In the genomic region with DNA sequence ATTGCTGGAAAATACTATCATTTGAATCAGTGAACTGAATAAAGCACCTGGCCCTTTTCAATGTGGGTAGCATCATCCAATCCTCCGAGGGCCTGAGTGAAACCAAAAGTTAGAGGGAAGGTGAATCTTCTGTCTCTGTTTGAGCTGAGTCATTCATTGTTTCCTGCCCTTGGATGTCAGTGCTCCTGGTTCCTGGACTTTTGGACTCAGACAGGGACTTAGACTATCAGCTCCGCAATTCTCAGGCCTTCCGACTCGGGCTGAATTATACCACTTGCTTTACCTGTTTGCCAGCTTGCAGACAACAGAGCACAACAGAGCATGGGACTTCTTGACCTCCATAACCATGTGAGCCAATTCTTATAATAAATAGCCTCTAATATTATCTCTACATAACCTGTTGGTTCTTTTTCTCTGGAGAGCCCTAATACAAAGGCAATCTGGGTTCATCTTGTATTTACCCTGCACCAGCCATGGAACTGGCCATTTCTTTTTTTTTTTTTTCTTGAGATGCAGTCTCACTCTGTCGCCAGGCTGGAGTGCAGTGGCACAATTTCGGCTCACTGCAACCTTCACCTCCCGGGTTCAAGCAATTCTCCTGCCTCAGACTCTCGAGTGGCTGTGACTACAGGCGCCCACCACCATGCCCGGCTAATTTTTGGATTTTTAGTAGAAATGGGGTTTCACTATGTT, we compare ENCODE assay signal across 19 cellular contexts. TPM values are rescaled to one million over a fixed set of nuclear protein-coding genes. Genes with fewer than 3 reads are reported as not detected.
DNase-seq lines count a peak whose midpoint lies in the region; ATAC-seq, FAIRE-seq and TF ChIP-seq lines count a peak whose summit lies in the region.
"Had no signal": no experiment of that assay in that cellular context is flagged by ENCODE, and none has a peak within 500 bp of the region (broad histone marks: within the 10 kb centered on the region; RNA-seq: fewer than 3 reads in every experiment).

No MANE protein-coding gene starts in this region.

- no peaks in the 10 kb centered on the region for H4K20me1 ChIP-seq in K562 (replicated peaks; ENCODE audit: control insufficient read depth, insufficient read depth, low read length)

- peak; percentile 29 for FAIRE-seq in K562 (lab: Jason Lieb, UNC)

- TF ChIP-seq POLR2A in K562 (conservative IDR thresholded peaks at IDR 0.05) = no peak

- WGBS in K562 (ENCODE audit: insufficient coverage, low coverage, missing lambda C conversion rate) = 7% methylated on average over 8 of the region's 10 CpGs

- H3K9me3 ChIP-seq in K562 (replicated peaks; ENCODE audit: control insufficient read depth, insufficient read depth, low read depth, low read length) = no peaks in the 10 kb centered on the region
- no peaks in the 10 kb centered on the region for H3K9me3 ChIP-seq in SJCRH30 (replicated peaks)
- H3K9me3 ChIP-seq: sigmoid colon, stomach had no signal

- H3K4me1 ChIP-seq in K562 (replicated peaks in 1 of 2; ENCODE audit: control insufficient read depth in 2 of 2, insufficient read depth in 2 of 2, low read length in 2 of 2) = peaks cover 0 to 2% of the 10 kb centered on the region in 2 experiments; a peak in 1 of 5 replicates
- H3K4me1 ChIP-seq in SJCRH30 = peaks cover 36% of the 10 kb centered on the region
- H3K4me1 ChIP-seq: sigmoid colon, stomach had no signal

- in situ Hi-C loops in K562 (cut with MboI) = no loop called here

- POLR2A ChIA-PET in K562 (lab: Yijun Ruan, JAX) = interaction anchor here (1.6 kb wide), 1 partner anchor 31 kb away, joined by 3 read pairs; no protein-coding TSS in a partner anchor

- H3K27me3 ChIP-seq in K562 (ENCODE audit: control insufficient read depth in 2 of 2, insufficient read depth in 2 of 2, low read length in 2 of 2) = no peaks in the 10 kb centered on the region
- no peaks in the 10 kb centered on the region for H3K27me3 ChIP-seq in SJCRH30
- H3K27me3 ChIP-seq: sigmoid colon, stomach had no signal

- ATAC-seq in GM21381 (IDR thresholded peaks at IDR 0.05; ENCODE audit: unreplicated experiment) (peak; percentile 58), HG03045 (IDR thresholded peaks at IDR 0.05; ENCODE audit: unreplicated experiment) (peak; percentile 43), K562 (peak; percentile 69), HG03565 (IDR thresholded peaks at IDR 0.05; ENCODE audit: unreplicated experiment) (no peak)
- ATAC-seq: heart right ventricle had no signal

- no peak overlapping the region for H3K4me2 ChIP-seq in K562 (ENCODE audit: insufficient read depth, low read length)

- TF ChIP-seq CTCF in GM12865 (IDR thresholded peaks at IDR 0.05; ENCODE audit: insufficient read depth, low read depth, low read length, missing control alignments) = no peak
- TF ChIP-seq CTCF in K562 (IDR thresholded peaks at IDR 0.05 in 2 of 3, conservative IDR thresholded peaks at IDR 0.05 in 1 of 3; ENCODE audit: insufficient read depth in 2 of 3, low read depth in 1 of 3, low read length in 3 of 3) = 0 out of 6 replicates have a peak, but pooled peaks of 1 of the 3 experiments have one; percentile 4

- DNase-seq in GM12865 (ENCODE audit: low read depth) (peak; percentile 54), K562 (ENCODE audit: extremely low read depth in 1 of 4, low spot score in 3 of 4) (no peak), HUDEP-2 (lab: John Stamatoyannopoulos, UW; ENCODE audit: unreplicated experiment in 76 of 76) (no peak), SJCRH30 (no peak), glomerular visceral epithelial cell (ENCODE audit: extremely low spot score) (no peak)
- DNase-seq: activated CD4-positive, alpha-beta T cell treated with anti-CD3 and anti-CD28 coated beads, Interleukin-2, amount 10 ng/mL, durations not matched to agents 7 days and 5 days; activated naive CD4-positive, alpha-beta T cell treated with anti-CD3 and anti-CD28 coated beads, Interleukin-2, amount 50 U/mL, for 16 hours; DMS79; H9; heart right ventricle; NCI-H187; NCI-H345; sigmoid colon; stomach had no signal

- peak overlapping the region; percentile 9; the same call in 1 of the 2 replicates for H2AFZ ChIP-seq in K562 (ENCODE audit: low read depth, low read length)

- no peak overlapping the region for H3K9ac ChIP-seq in K562 (ENCODE audit: insufficient read depth in 1 of 2, low read depth in 2 of 2, low read length in 2 of 2)

- no TSS peak for BruUV-seq in K562 (replicated peaks; lab: Mats Ljungman, UMichigan)

- H3K9me1 ChIP-seq in K562 (ENCODE audit: control insufficient read depth, insufficient read depth, low read length) = no peaks in the 10 kb centered on the region

- no peaks in the 10 kb centered on the region for H3K79me2 ChIP-seq in K562 (ENCODE audit: control insufficient read depth, insufficient read depth, low read length)

- no peak for TF ChIP-seq RAD21 in K562 (CRISPR knock-in tag; conservative IDR thresholded peaks at IDR 0.05 in 1 of 2, IDR thresholded peaks at IDR 0.05 in 1 of 2)

- H3K4me3 ChIP-seq in GM12865 (ENCODE audit: low read depth, low read length) = 0 out of 2 replicates have a peak overlapping the region, but pooled peaks have one; percentile 6
- H3K4me3 ChIP-seq in K562 = no peak overlapping the region
- no peak overlapping the region for H3K4me3 ChIP-seq in SJCRH30
- H3K4me3 ChIP-seq: heart right ventricle, lung, sigmoid colon, stomach had no signal

- H3K27ac ChIP-seq in K562 (ENCODE audit: extremely low read depth, low read depth, low read length) (no peak overlapping the region), SJCRH30 (no peak overlapping the region)
- H3K27ac ChIP-seq: heart right ventricle, sigmoid colon, stomach had no signal

- no peaks in the 10 kb centered on the region for H3K36me3 ChIP-seq in K562 (ENCODE audit: control insufficient read depth, insufficient read depth, low read length)
- H3K36me3 ChIP-seq in SJCRH30 = no peaks in the 10 kb centered on the region
- H3K36me3 ChIP-seq: heart right ventricle, sigmoid colon, stomach had no signal

- intact Hi-C loops in K562 (cut with micrococcal nuclease) = no loop called here

- CTCF ChIA-PET in K562 (lab: Yijun Ruan, JAX; ENCODE audit: low intra/inter-chr PET ratio) = no interaction called here

- TF ChIP-seq EP300 in K562 (IDR thresholded peaks at IDR 0.05; ENCODE audit: low read length) = no peak

TF ChIP-seq in K562, 482 proteins besides CTCF, POLR2A, EP300 and RAD21:
- TF ChIP-seq ZNF232 (CRISPR knock-in tag; IDR thresholded peaks at IDR 0.05) (no peak), ZNF644 (tag; IDR thresholded peaks at IDR 0.05; ENCODE audit: low read depth) (no peak), MAFF (IDR thresholded peaks at IDR 0.05; ENCODE audit: low read length) (peak; percentile 38; the same call in 1 of the 2 replicates), MAFK (IDR thresholded peaks at IDR 0.05; ENCODE audit: low read length) (peak; percentile 40; the same call in 1 of the 2 replicates), SMARCA4 (IDR thresholded peaks at IDR 0.05) (0 out of 2 replicates have a peak, but pooled peaks have one; percentile 19), ZNF507 (tag; conservative IDR thresholded peaks at IDR 0.05) (no peak), CEBPB (tag; IDR thresholded peaks at IDR 0.05) (peak; percentile 50), NFE2L1 (tag; IDR thresholded peaks at IDR 0.05; ENCODE audit: borderline replicate concordance, low read depth) (peak; percentile 52; the same call in 1 of the 2 replicates), ZNF384 (IDR thresholded peaks at IDR 0.05; ENCODE audit: low read depth, low read length) (peak; percentile 66), C11orf30 (IDR thresholded peaks at IDR 0.05; ENCODE audit: low read depth) (peak; percentile 61; the same call in 1 of the 2 replicates), CBFB (CRISPR knock-in tag; IDR thresholded peaks at IDR 0.05) (no peak), SNAPC5 (CRISPR knock-in tag; IDR thresholded peaks at IDR 0.05) (no peak), MAFG (tag; conservative IDR thresholded peaks at IDR 0.05) (peak; percentile 78), NFE2 (IDR thresholded peaks at IDR 0.05; ENCODE audit: low read depth) (peak; percentile 57; the same call in 1 of the 2 replicates)
- TF ChIP-seq, protein P1, sequence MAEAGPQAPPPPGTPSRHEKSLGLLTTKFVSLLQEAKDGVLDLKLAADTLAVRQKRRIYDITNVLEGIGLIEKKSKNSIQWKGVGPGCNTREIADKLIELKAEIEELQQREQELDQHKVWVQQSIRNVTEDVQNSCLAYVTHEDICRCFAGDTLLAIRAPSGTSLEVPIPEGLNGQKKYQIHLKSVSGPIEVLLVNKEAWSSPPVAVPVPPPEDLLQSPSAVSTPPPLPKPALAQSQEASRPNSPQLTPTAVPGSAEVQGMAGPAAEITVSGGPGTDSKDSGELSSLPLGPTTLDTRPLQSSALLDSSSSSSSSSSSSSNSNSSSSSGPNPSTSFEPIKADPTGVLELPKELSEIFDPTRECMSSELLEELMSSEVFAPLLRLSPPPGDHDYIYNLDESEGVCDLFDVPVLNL (CRISPR knock-in tag; IDR thresholded peaks at IDR 0.05; ENCODE audit: low read depth) = no peak

RNA-seq across cellular contexts. Expression of gene VASH2, which starts 19.2 kb away (rescaled TPM):
- 0.32 and 1.2 TPM in 2 replicates for total RNA-seq in K562 (2011; cell fraction: chromatin; rRNA removed; ENCODE audit: low replicate concordance)
- 0.66 TPM in 1 of 2 replicates, not detected in the other for total RNA-seq in K562 (2011; cell fraction: nucleolus; rRNA removed)
- total RNA-seq in K562 (2011; cell fraction: nucleoplasm; rRNA removed) = 1.9 TPM in 1 of 2 replicates, not detected in the other
- total RNA-seq in K562 (2014; rRNA removed) (0.09 TPM in 1 of 2 replicates, not detected in the other), K562 (2014; rRNA removed; fragmentation: Illumina TruSeq; extraction: Trizol) (0.06 and 0.11 TPM in 2 replicates), K562 (2015; rRNA removed; fragmentation: Illumina TruSeq; extraction: Trizol) (not detected in 2 replicates), K562 (2021) (0.13 and 0.40 TPM in 2 replicates)
- polyA plus RNA-seq in K562 (2011; rRNA removed) (0.03 and 0.07 TPM in 2 replicates), K562 (2014; fragmentation: Illumina TruSeq; extraction: Trizol) (0.04 and 0.07 TPM in 2 replicates), K562 (2014; fragmentation: Nextera tagmentation; extraction: Ambion mirVana) (under 1 TPM; 0.06 to 0.14 TPM), K562 (2014; rRNA removed) (0.05 and 0.11 TPM in 2 replicates)
- not detected in 2 replicates for polyA plus RNA-seq in K562 (2011; cell fraction: cytosol; rRNA removed)
- polyA plus RNA-seq in K562 (2011; cell fraction: nucleus; rRNA removed) = 0.13 and 0.21 TPM in 2 replicates
- polyA plus RNA-seq in K562 (2012) = 0.12 and 0.48 TPM in 2 replicates
- 0.11 TPM in 1 of 2 replicates, not detected in the other for polyA minus RNA-seq in K562 (2011; rRNA and poly(A)+ RNA removed)
- polyA minus RNA-seq in K562 (2011; cell fraction: cytosol; rRNA and poly(A)+ RNA removed) = not detected in 2 replicates
- polyA minus RNA-seq in K562 (2011; cell fraction: nucleus; rRNA and poly(A)+ RNA removed) = 0.11 and 0.27 TPM in 2 replicates
- total RNA-seq in SJCRH30 (2014; rRNA removed; shearing (Covaris generic)) = 129 and 153 TPM in 2 replicates
- polyA plus RNA-seq: CD14-positive monocyte had no signal

Comparison
In these comparisons a context has a peak if more than half of its experiments do, and no peak if none do; other contexts are left out.
1. RNA of gene VASH2, which starts 19.2 kb away (total RNA-seq): 129 to 153 TPM in SJCRH30; 0.06 to 1.9 TPM in K562; every median in the first group is over 10 times any median in the second.